1 cellular context compared by ENCODE assay signal in genomic region chr9:114888599-114888998, GRCh38.
TF ChIP-seq lines count a peak whose summit lies in the region.

No MANE protein-coding gene starts in this region.

TF ChIP-seq in IMR-90, 13 proteins besides CTCF, POLR2A, EP300 and RAD21 (continued from another document):
- TF ChIP-seq MXI1 (IDR thresholded peaks at IDR 0.05; ENCODE audit: borderline replicate concordance, low read depth, low read length) (no peak), BHLHE40 (IDR thresholded peaks at IDR 0.05; ENCODE audit: low read depth, low read length) (no peak), ELK1 (IDR thresholded peaks at IDR 0.05; ENCODE audit: borderline replicate concordance, low read depth, low read length) (no peak), CHD1 (IDR thresholded peaks at IDR 0.05; ENCODE audit: low read depth, low read length) (no peak)
